ENCODE assay signal across 8 cellular contexts in genomic region chr2:109128048-109128465, GRCh38. TPM values are rescaled to one million over a fixed set of nuclear protein-coding genes. Genes with fewer than 3 reads are reported as not detected.
A peak's percentile ranks its signal among the peaks of the same experiment; 100 is the strongest.
DNase-seq lines count a peak whose midpoint lies in the region; ATAC-seq and TF ChIP-seq lines count a peak whose summit lies in the region.

No MANE protein-coding gene starts in this region.

- peak overlapping the region; percentile 78 for H3K4me3 ChIP-seq in AG09309 (ENCODE audit: control insufficient read depth, low read depth, low read length)
- peak overlapping the region; percentile 52 to 69 for H3K4me3 ChIP-seq in right atrium auricular region
- peak overlapping the region; percentile 67 for H3K4me3 ChIP-seq in upper lobe of right lung

- H3K4me3 Mint-ChIP-seq in T-helper 1 cell treated with Interleukin-12 subunit alpha and Interleukin-12 subunit beta and Interleukin-4 antibody, amounts not matched to agents 30 μg/mL and 1 μg/mL, for 36 hours = peak overlapping the region; percentile 64

- H3K4me1 ChIP-seq in right atrium auricular region = peaks cover 0 to 26% of the 10 kb centered on the region in 2 donors
- peaks cover 6% of the 10 kb centered on the region for H3K4me1 ChIP-seq in upper lobe of right lung

- peaks cover 10% of the 10 kb centered on the region for H3K4me1 Mint-ChIP-seq in T-helper 1 cell treated with Interleukin-12 subunit alpha and Interleukin-12 subunit beta and Interleukin-4 antibody, amounts not matched to agents 30 μg/mL and 1 μg/mL, for 36 hours (ENCODE audit: low read depth)

- H3K27ac ChIP-seq in right atrium auricular region (peak overlapping the region; percentile 61 to 76), upper lobe of right lung (peak overlapping the region; percentile 86)

- no peak overlapping the region for H3K27ac Mint-ChIP-seq in T-helper 1 cell treated with Interleukin-12 subunit alpha and Interleukin-12 subunit beta and Interleukin-4 antibody, amounts not matched to agents 30 μg/mL and 1 μg/mL, for 36 hours

- peaks cover 65% of the 10 kb centered on the region for H3K27me3 Mint-ChIP-seq in T-helper 1 cell treated with Interleukin-12 subunit alpha and Interleukin-12 subunit beta and Interleukin-4 antibody, amounts not matched to agents 30 μg/mL and 1 μg/mL, for 36 hours (ENCODE audit: low read depth)

- DNase-seq in AG09309 (ENCODE audit: low read depth) = peak; percentile 50
- peak; percentile 66 for DNase-seq in NCI-H1105 treated with DMSO at 0.1 percent for 48 hours (lab: John Stamatoyannopoulos, UW)
- DNase-seq in anterior cingulate cortex (lab: John Stamatoyannopoulos, UW) = peak in 57 of 58 donors; percentile 25 to 84 (median 62)
- peak; percentile 83 for DNase-seq in right atrium auricular region (ENCODE audit: low spot score)
- DNase-seq in posterior vena cava (ENCODE audit: low spot score) = peak; percentile 97
- peak; percentile 87 for DNase-seq in upper lobe of right lung

- H3K36me3 ChIP-seq in right atrium auricular region (no peaks in the 10 kb centered on the region), upper lobe of right lung (no peaks in the 10 kb centered on the region)

- H3K9me3 Mint-ChIP-seq in T-helper 1 cell treated with Interleukin-12 subunit alpha and Interleukin-12 subunit beta and Interleukin-4 antibody, amounts not matched to agents 30 μg/mL and 1 μg/mL, for 36 hours = no peaks in the 10 kb centered on the region

- intact Hi-C loops in posterior vena cava (cut with DNase I) = loop anchor here (1.0 to 10.0 kb wide), 5 partner anchors 195 to 597 kb away; no protein-coding TSS in a partner anchor
- intact Hi-C loops in upper lobe of right lung (cut with DNase I) = loop anchor here (5.0 to 10.0 kb wide), 2 partner anchors 137 to 384 kb away; no protein-coding TSS in a partner anchor

- H3K36me3 Mint-ChIP-seq in T-helper 1 cell treated with Interleukin-12 subunit alpha and Interleukin-12 subunit beta and Interleukin-4 antibody, amounts not matched to agents 30 μg/mL and 1 μg/mL, for 36 hours (ENCODE audit: low read depth) = peaks cover 2% of the 10 kb centered on the region

- TF ChIP-seq CTCF in AG09309 (IDR thresholded peaks at IDR 0.05; ENCODE audit: control insufficient read depth, insufficient read depth, low read depth, low read length, missing control alignments) (peak; percentile 93), right atrium auricular region (IDR thresholded peaks at IDR 0.05) (peak; percentile 87 to 98), upper lobe of right lung (IDR thresholded peaks at IDR 0.05) (peak; percentile 88)

- peak; percentile 56 for ATAC-seq in GM19463 (IDR thresholded peaks at IDR 0.05; ENCODE audit: unreplicated experiment)
- peak; percentile 87 for ATAC-seq in upper lobe of right lung

- H3K9me3 ChIP-seq in right atrium auricular region (no peaks in the 10 kb centered on the region), upper lobe of right lung (no peaks in the 10 kb centered on the region)

- no peaks in the 10 kb centered on the region for H3K27me3 ChIP-seq in right atrium auricular region
- peaks cover 12% of the 10 kb centered on the region for H3K27me3 ChIP-seq in upper lobe of right lung

RNA-seq across cellular contexts. Expression of gene SH3RF3, which starts 0.9 kb away (rescaled TPM):
- 1 to 10 TPM; 8.0 to 8.8 TPM for total RNA-seq in right atrium auricular region
- 10 to 100 TPM; 10.1 to 14.1 TPM for total RNA-seq in posterior vena cava
- 7.4 TPM for total RNA-seq in upper lobe of right lung

Comparison
In these comparisons a context has a peak if more than half of its experiments do, and no peak if none do; other contexts are left out.
1. Peak in every context shown above with its lines: DNase-seq, ATAC-seq, H3K4me3 ChIP-seq and H3K27ac ChIP-seq.